In the genomic region with DNA sequence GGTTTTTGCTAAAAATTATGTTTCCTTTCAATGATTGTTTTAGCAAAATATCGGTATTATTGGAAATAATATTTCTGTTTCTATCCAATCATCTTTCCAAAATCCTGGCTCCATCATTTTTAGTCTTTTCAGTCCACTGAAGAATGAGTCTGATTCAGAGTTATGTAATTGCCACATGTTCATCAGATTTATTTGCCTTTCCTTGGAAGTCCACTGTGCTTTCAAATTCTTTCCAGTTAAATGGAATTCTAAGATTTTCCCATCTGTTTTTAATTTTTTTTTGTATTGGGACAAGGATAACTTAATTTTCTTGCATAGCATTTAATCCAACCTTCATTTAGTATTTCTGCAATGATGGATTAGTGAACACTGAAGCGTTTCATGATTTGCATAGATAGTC, we compare ENCODE assay signal across 1 cellular context.
TF ChIP-seq lines count a peak whose summit lies in the region.

No MANE protein-coding gene starts in this region.

TF ChIP-seq in IMR-90, 13 proteins besides CTCF, POLR2A, EP300 and RAD21 (continued from another document):
- TF ChIP-seq, protein P1, sequence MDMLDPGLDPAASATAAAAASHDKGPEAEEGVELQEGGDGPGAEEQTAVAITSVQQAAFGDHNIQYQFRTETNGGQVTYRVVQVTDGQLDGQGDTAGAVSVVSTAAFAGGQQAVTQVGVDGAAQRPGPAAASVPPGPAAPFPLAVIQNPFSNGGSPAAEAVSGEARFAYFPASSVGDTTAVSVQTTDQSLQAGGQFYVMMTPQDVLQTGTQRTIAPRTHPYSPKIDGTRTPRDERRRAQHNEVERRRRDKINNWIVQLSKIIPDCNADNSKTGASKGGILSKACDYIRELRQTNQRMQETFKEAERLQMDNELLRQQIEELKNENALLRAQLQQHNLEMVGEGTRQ (IDR thresholded peaks at IDR 0.05; ENCODE audit: low read depth, low read length) = no peak
- TF ChIP-seq RFX5 (IDR thresholded peaks at IDR 0.05; ENCODE audit: low read depth, low read length) = no peak
- TF ChIP-seq MAFK (IDR thresholded peaks at IDR 0.05; ENCODE audit: low read depth, low read length) = no peak
- no peak for TF ChIP-seq RCOR1 (IDR thresholded peaks at IDR 0.05; ENCODE audit: insufficient replicate concordance, low read length)
- TF ChIP-seq SMC3 (IDR thresholded peaks at IDR 0.05; ENCODE audit: low read depth, low read length) = no peak
